ENCODE assay signal across 7 cellular contexts in genomic region chr4:53981066-53981465, GRCh38.
"Had no signal": no experiment of that assay in that cellular context is flagged by ENCODE, and none has a peak within 500 bp of the region (broad histone marks: within the 10 kb centered on the region; RNA-seq: fewer than 3 reads in every experiment).

No MANE protein-coding gene starts in this region.

- DNase-seq: GOT3, H7, HFFc6 had no signal

- ATAC-seq: HCT116, K562 had no signal

- H3K4me3 ChIP-seq: GM23248, HAP-1, K562 had no signal

- H3K9me3 ChIP-seq: HAP-1 had no signal

- H2AFZ ChIP-seq: GM23248 had no signal

- H3K9ac ChIP-seq: GM23248 had no signal

- H3K36me3 ChIP-seq: HAP-1 had no signal

- H3K4me1 ChIP-seq: HAP-1 had no signal
